In the genomic region with DNA sequence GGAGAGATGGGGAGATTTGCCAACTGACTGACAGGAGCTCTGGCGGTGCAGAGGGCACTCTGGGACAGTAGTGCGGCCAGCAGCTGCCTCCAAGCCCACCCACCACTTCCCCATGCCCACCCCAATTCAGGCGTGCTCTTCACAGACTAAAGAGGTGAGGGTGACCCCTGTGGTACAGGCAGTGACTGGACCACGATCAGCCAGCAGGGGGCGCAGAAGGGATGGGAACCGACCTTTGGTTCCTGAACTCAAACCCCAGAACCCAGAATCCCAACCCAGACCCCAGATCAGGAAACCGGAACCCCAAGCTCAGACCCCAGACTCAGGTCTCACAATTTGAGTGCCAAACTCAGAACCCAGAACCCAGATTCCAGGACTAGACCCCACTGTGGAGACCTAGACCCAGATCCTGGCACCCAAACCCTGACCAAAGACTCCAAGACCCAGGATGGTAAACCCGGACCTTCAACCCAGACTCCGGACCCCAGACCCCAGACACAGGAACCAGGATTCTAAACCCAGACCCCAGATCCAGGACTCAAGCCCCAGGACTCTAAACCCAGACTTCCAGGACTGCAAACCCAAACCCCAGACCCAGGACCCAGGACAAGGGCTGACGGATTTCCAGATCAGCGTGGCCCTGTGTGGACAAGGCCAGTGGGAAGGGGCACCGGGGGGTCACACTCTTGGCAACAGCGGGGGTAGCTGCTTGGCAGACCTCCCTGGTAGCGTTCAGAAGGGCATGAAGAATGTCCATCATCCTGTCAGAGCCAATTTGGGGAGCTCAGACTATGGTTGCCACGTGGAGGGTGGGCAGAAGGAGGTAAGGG, we compare ENCODE assay signal across 8 cellular contexts. TPM values are rescaled to one million over a fixed set of nuclear protein-coding genes. Genes with fewer than 3 reads are reported as not detected.
DNase-seq lines count a peak whose midpoint lies in the region; ATAC-seq, FAIRE-seq and TF ChIP-seq lines count a peak whose summit lies in the region.

No MANE protein-coding gene starts in this region.

- no peaks in the 10 kb centered on the region for H3K4me1 Mint-ChIP-seq in naive thymus-derived CD4-positive, alpha-beta T cell

- ATAC-seq in naive thymus-derived CD4-positive, alpha-beta T cell, result peak; percentile 69
- no peak for ATAC-seq in HG03108 (IDR thresholded peaks at IDR 0.05; ENCODE audit: unreplicated experiment)

- no peak overlapping the region for H3K9ac ChIP-seq in endothelial cell of umbilical vein (replicated peaks; ENCODE audit: extremely low read depth, insufficient read depth, low read length)

- H3K27me3 Mint-ChIP-seq in naive thymus-derived CD4-positive, alpha-beta T cell, result peaks cover 0 to 8% (median 0%) of the 10 kb centered on the region in 5 donors

- no peak overlapping the region for H3K27ac ChIP-seq in endothelial cell of umbilical vein (ENCODE audit: insufficient read depth, low read depth, low read length)
- no peak overlapping the region for H3K27ac ChIP-seq in naive thymus-derived CD4-positive, alpha-beta T cell (ENCODE audit: low read depth, low read length)

- dilution Hi-C loops in endothelial cell of umbilical vein (cut with MboI; ENCODE audit: extremely low pct_ligation_motif_present, low sequenced_read_pairs), result no loop called here

- H3K79me2 ChIP-seq in endothelial cell of umbilical vein (ENCODE audit: control insufficient read depth, insufficient read depth, low read length), result no peaks in the 10 kb centered on the region

- H3K9me3 Mint-ChIP-seq in naive thymus-derived CD4-positive, alpha-beta T cell, result no peaks in the 10 kb centered on the region

- H4K20me1 ChIP-seq in endothelial cell of umbilical vein (replicated peaks; ENCODE audit: control insufficient read depth, extremely low read depth, insufficient read depth, low read length), result no peaks in the 10 kb centered on the region

- no peak overlapping the region for H3K4me3 Mint-ChIP-seq in naive thymus-derived CD4-positive, alpha-beta T cell

- peak overlapping the region in 1 of 9 donors; percentile 21 for H3K27ac Mint-ChIP-seq in naive thymus-derived CD4-positive, alpha-beta T cell

- FAIRE-seq in endothelial cell of umbilical vein (lab: Jason Lieb, UNC), result peak; percentile 53

- no peak overlapping the region for H2AFZ ChIP-seq in endothelial cell of umbilical vein (ENCODE audit: low read depth, low read length)

- DNase-seq in NCI-H1417 (lab: John Stamatoyannopoulos, UW) (peak; percentile 13 to 44 (median 29)), NCI-H1417 treated with DMSO at 0.1 percent for 48 hours (lab: John Stamatoyannopoulos, UW) (no peak), NCI-H2029 (lab: John Stamatoyannopoulos, UW) (peak; percentile 62), endothelial cell of umbilical vein (ENCODE audit: low read depth, low spot score) (peak; percentile 38)
- DNase-seq in activated CD8-positive, alpha-beta memory T cell treated with anti-CD3 and anti-CD28 coated beads, Interleukin-2, amount 50 U/mL, for 24 hours (ENCODE audit: extremely low read depth), result peak; percentile 67
- peak; percentile 38 to 80 (median 66) for DNase-seq in naive thymus-derived CD4-positive, alpha-beta T cell
- peak; percentile 52 to 71 for DNase-seq in stimulated activated CD8-positive, alpha-beta memory T cell treated with anti-CD3 and anti-CD28 coated beads, Interleukin-7, amount 100 ng/mL, for 48 hours (ENCODE audit: extremely low read depth in 1 of 2, low read depth in 1 of 2)

- no peaks in the 10 kb centered on the region for H3K9me1 ChIP-seq in endothelial cell of umbilical vein (replicated peaks; ENCODE audit: control insufficient read depth, extremely low read depth, insufficient read depth, low read length)

- TF ChIP-seq CTCF in endothelial cell of umbilical vein (IDR thresholded peaks at IDR 0.05; ENCODE audit: extremely low read depth in 1 of 2, insufficient read depth in 1 of 2, low read depth in 1 of 2, low read length in 2 of 2), result peak; percentile 82 to 94

- H3K9me3 ChIP-seq in endothelial cell of umbilical vein (replicated peaks; ENCODE audit: control insufficient read depth, insufficient read depth, low read length), result no peaks in the 10 kb centered on the region
- no peaks in the 10 kb centered on the region for H3K9me3 ChIP-seq in naive thymus-derived CD4-positive, alpha-beta T cell (ENCODE audit: control insufficient read depth in 2 of 3, low read length in 3 of 3)

- H3K4me2 ChIP-seq in endothelial cell of umbilical vein (ENCODE audit: insufficient read depth, low read length), result no peak overlapping the region

- no peak overlapping the region for H3K4me3 ChIP-seq in endothelial cell of umbilical vein (replicated peaks in 1 of 3; ENCODE audit: insufficient read depth in 1 of 3, low read depth in 1 of 3, low read length in 3 of 3)
- no peak overlapping the region for H3K4me3 ChIP-seq in naive thymus-derived CD4-positive, alpha-beta T cell (ENCODE audit: low read length)

- intact Hi-C loops in endothelial cell of umbilical vein (cut with micrococcal nuclease), result loop anchor here (1.0 to 5.0 kb wide), 6 partner anchors 14 to 505 kb away; no protein-coding TSS in a partner anchor
- intact Hi-C loops in naive thymus-derived CD4-positive, alpha-beta T cell (cut with micrococcal nuclease), result loop anchor here (1.0 to 5.0 kb wide), 5 partner anchors 28 to 920 kb away; no protein-coding TSS in a partner anchor

- CTCF ChIA-PET in endothelial cell of umbilical vein (lab: Charles Lee), result interaction anchor here (0.9 to 4.2 kb wide), 15 partner anchors 16 to 457 kb away, joined by 3 to 55 read pairs (median 3); no protein-coding TSS in a partner anchor
- CTCF ChIA-PET in naive thymus-derived CD4-positive, alpha-beta T cell (lab: Charles Lee), result interaction anchor here (0.6 to 2.0 kb wide), 7 partner anchors 9 to 508 kb away, joined by 3 to 8 read pairs (median 3); no protein-coding TSS in a partner anchor

- no peak for TF ChIP-seq POLR2A in endothelial cell of umbilical vein (IDR thresholded peaks at IDR 0.05; ENCODE audit: low read depth, low read length)

- H3K27me3 ChIP-seq in endothelial cell of umbilical vein (ENCODE audit: control insufficient read depth in 2 of 2, insufficient read depth in 2 of 2, low read length in 2 of 2), result no peaks in the 10 kb centered on the region
- no peaks in the 10 kb centered on the region for H3K27me3 ChIP-seq in naive thymus-derived CD4-positive, alpha-beta T cell (ENCODE audit: control insufficient read depth in 2 of 2, insufficient read depth in 2 of 2, low read length in 2 of 2)

- POLR2A ChIA-PET in endothelial cell of umbilical vein (lab: Charles Lee), result no interaction called here
- POLR2A ChIA-PET in naive thymus-derived CD4-positive, alpha-beta T cell (lab: Charles Lee), result no interaction called here

- no peaks in the 10 kb centered on the region for H3K4me1 ChIP-seq in endothelial cell of umbilical vein (ENCODE audit: control insufficient read depth, extremely low read depth, insufficient read depth, low read length)
- H3K4me1 ChIP-seq in naive thymus-derived CD4-positive, alpha-beta T cell (ENCODE audit: control insufficient read depth in 2 of 2, insufficient read depth in 2 of 2, low read length in 2 of 2), result no peaks in the 10 kb centered on the region

- no TSS peak for BruUV-seq in endothelial cell of umbilical vein (replicated peaks; lab: Mats Ljungman, UMichigan)

- no peaks in the 10 kb centered on the region for H3K36me3 ChIP-seq in endothelial cell of umbilical vein (ENCODE audit: control insufficient read depth in 2 of 2, extremely low read depth in 1 of 2, insufficient read depth in 2 of 2, low read length in 2 of 2)
- H3K36me3 ChIP-seq in naive thymus-derived CD4-positive, alpha-beta T cell (ENCODE audit: control insufficient read depth in 2 of 3, insufficient read depth in 3 of 3, low read length in 3 of 3), result no peaks in the 10 kb centered on the region

- H3K36me3 Mint-ChIP-seq in naive thymus-derived CD4-positive, alpha-beta T cell, result no peaks in the 10 kb centered on the region

TF ChIP-seq in endothelial cell of umbilical vein, 7 proteins besides CTCF, POLR2A, EP300 and RAD21:
- TF ChIP-seq GATA2 (IDR thresholded peaks at IDR 0.05; ENCODE audit: insufficient read depth, insufficient read length, low read depth, low read length) (no peak), POLR2AphosphoS5 (IDR thresholded peaks at IDR 0.05; ENCODE audit: insufficient read depth, low read depth, low read length) (no peak), JUN (IDR thresholded peaks at IDR 0.05; ENCODE audit: borderline replicate concordance, insufficient read depth, insufficient read length, low read depth) (no peak), MYC (IDR thresholded peaks at IDR 0.05; ENCODE audit: low read depth, low read length) (no peak), FOS (IDR thresholded peaks at IDR 0.05; ENCODE audit: borderline replicate concordance, insufficient read depth, low read length) (no peak), EZH2 (IDR thresholded peaks at IDR 0.05; ENCODE audit: borderline replicate concordance, low read depth, low read length, severe bottlenecking) (no peak)
- TF ChIP-seq, protein P1, sequence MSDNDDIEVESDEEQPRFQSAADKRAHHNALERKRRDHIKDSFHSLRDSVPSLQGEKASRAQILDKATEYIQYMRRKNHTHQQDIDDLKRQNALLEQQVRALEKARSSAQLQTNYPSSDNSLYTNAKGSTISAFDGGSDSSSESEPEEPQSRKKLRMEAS (IDR thresholded peaks at IDR 0.05; ENCODE audit: insufficient read depth, insufficient read length), result no peak

RNA-seq across cellular contexts. Expression of gene MYL3, which starts 3.7 kb away (rescaled TPM):
- total RNA-seq in endothelial cell of umbilical vein, result not detected in 2 replicates
- not detected in 2 replicates for polyA plus RNA-seq in endothelial cell of umbilical vein
- not detected in 2 replicates for polyA plus RNA-seq in endothelial cell of umbilical vein (2011; cell fraction: cytosol; rRNA removed)
- not detected in 2 replicates for polyA plus RNA-seq in endothelial cell of umbilical vein (2011; cell fraction: nucleus; rRNA removed)
- polyA plus RNA-seq in endothelial cell of umbilical vein (2012), result not detected in 2 replicates
- polyA minus RNA-seq in endothelial cell of umbilical vein, result not detected in 2 replicates
- not detected for polyA minus RNA-seq in endothelial cell of umbilical vein (2011; cell fraction: cytosol; rRNA and poly(A)+ RNA removed)
- not detected in 2 replicates for polyA minus RNA-seq in endothelial cell of umbilical vein (2011; cell fraction: nucleus; rRNA and poly(A)+ RNA removed)
- total RNA-seq in naive thymus-derived CD4-positive, alpha-beta T cell, result not detected
- polyA plus RNA-seq in naive thymus-derived CD4-positive, alpha-beta T cell, result not detected

RNA-seq across cellular contexts. Expression of gene PTH1R, which starts 10.6 kb away (rescaled TPM):
- 0.46 and 0.65 TPM in 2 replicates for total RNA-seq in endothelial cell of umbilical vein
- 0.08 TPM in 1 of 2 replicates, not detected in the other for polyA plus RNA-seq in endothelial cell of umbilical vein
- 0.14 and 0.25 TPM in 2 replicates for polyA plus RNA-seq in endothelial cell of umbilical vein (2011; cell fraction: cytosol; rRNA removed)
- polyA plus RNA-seq in endothelial cell of umbilical vein (2011; cell fraction: nucleus; rRNA removed), result 0.15 and 0.30 TPM in 2 replicates
- polyA plus RNA-seq in endothelial cell of umbilical vein (2012), result 0.17 TPM in 1 of 2 replicates, not detected in the other
- not detected in 2 replicates for polyA minus RNA-seq in endothelial cell of umbilical vein
- polyA minus RNA-seq in endothelial cell of umbilical vein (2011; cell fraction: cytosol; rRNA and poly(A)+ RNA removed), result not detected
- polyA minus RNA-seq in endothelial cell of umbilical vein (2011; cell fraction: nucleus; rRNA and poly(A)+ RNA removed), result not detected in 2 replicates
- total RNA-seq in naive thymus-derived CD4-positive, alpha-beta T cell, result not detected
- polyA plus RNA-seq in naive thymus-derived CD4-positive, alpha-beta T cell, result not detected
